Comparison of ENCODE assay signal across 24 cellular contexts in genomic region chr11:83764643-83765042, GRCh38.
"Had no signal": no experiment of that assay in that cellular context is flagged by ENCODE, and none has a peak within 500 bp of the region (broad histone marks: within the 10 kb centered on the region; RNA-seq: fewer than 3 reads in every experiment).

No MANE protein-coding gene starts in this region.

- H3K27ac ChIP-seq: coronary artery, epithelial cell of prostate, gastroesophageal sphincter, neutrophil, ovary, prostate gland, spleen, thoracic aorta, upper lobe of left lung had no signal

- DNase-seq: activated CD4-positive, alpha-beta memory T cell treated with anti-CD3 and anti-CD28 coated beads for 36 hours; activated CD4-positive, alpha-beta T cell treated with anti-CD3 and anti-CD28 coated beads for 48 hours; activated CD4-positive, CD25-positive, alpha-beta regulatory T cell; activated effector memory CD4-positive, alpha-beta T cell treated with Interleukin-2 at 50 U/mL for 16 hours; activated naive CD4-positive, alpha-beta T cell treated with anti-CD3 and anti-CD28 coated beads, Interleukin-2, amount 10 ng/mL, durations not matched to agents 7 days and 5 days; activated T-cell treated with anti-CD3 and anti-CD28 coated beads, Interleukin-2, amount 50 U/mL, for 72 hours; cerebellar nuclear complex; head of caudate nucleus; left ventricle myocardium superior; mammary epithelial cell; midbrain; ovary; spleen; stimulated activated CD4-positive, alpha-beta T cell treated with anti-CD3 and anti-CD28 coated beads, Interleukin-4, amount 100 ng/mL, for 24 hours; stimulated activated naive CD4-positive, alpha-beta T cell treated with Interleukin-2 at 50 U/mL for 16 hours; T1000; upper lobe of left lung had no signal

- H3K9me3 ChIP-seq: gastroesophageal sphincter, neutrophil, ovary, prostate gland, spleen, thoracic aorta, upper lobe of left lung had no signal

- H3K27me3 Mint-ChIP-seq: activated CD4-positive, alpha-beta memory T cell treated with anti-CD3 and anti-CD28 coated beads for 36 hours; activated naive CD4-positive, alpha-beta T cell treated with anti-CD3 and anti-CD28 coated beads, Interleukin-2, amount 10 ng/mL, durations not matched to agents 7 days and 5 days; natural killer cell treated with Interleukin-12 subunit alpha and Interleukin-12 subunit beta and Interleukin-15 and Interleukin-18, amount 100 ng/mL, for 72 hours had no signal

- H3K4me1 Mint-ChIP-seq: activated naive CD4-positive, alpha-beta T cell treated with anti-CD3 and anti-CD28 coated beads, Interleukin-2, amount 10 ng/mL, durations not matched to agents 7 days and 5 days had no signal

- H3K9me3 Mint-ChIP-seq: activated CD4-positive, alpha-beta memory T cell treated with anti-CD3 and anti-CD28 coated beads for 36 hours; activated naive CD4-positive, alpha-beta T cell treated with anti-CD3 and anti-CD28 coated beads, Interleukin-2, amount 10 ng/mL, durations not matched to agents 7 days and 5 days; activated T-cell treated with anti-CD3 and anti-CD28 coated beads, Interleukin-2, amount 50 U/mL, for 72 hours had no signal

- H3K4me3 Mint-ChIP-seq: activated CD4-positive, alpha-beta memory T cell treated with anti-CD3 and anti-CD28 coated beads for 36 hours; activated naive CD4-positive, alpha-beta T cell treated with anti-CD3 and anti-CD28 coated beads, Interleukin-2, amount 10 ng/mL, durations not matched to agents 7 days and 5 days; activated T-cell treated with anti-CD3 and anti-CD28 coated beads, Interleukin-2, amount 50 U/mL, for 72 hours; natural killer cell treated with Interleukin-12 subunit alpha and Interleukin-12 subunit beta and Interleukin-15 and Interleukin-18, amount 100 ng/mL, for 72 hours had no signal

- ATAC-seq: activated T-cell treated with anti-CD3 and anti-CD28 coated beads, Interleukin-2, amount 50 U/mL, for 72 hours; gastroesophageal sphincter; left ventricle myocardium superior; natural killer cell treated with Interleukin-12 subunit alpha and Interleukin-12 subunit beta and Interleukin-15 and Interleukin-18, amount 100 ng/mL, for 72 hours had no signal

- H3K36me3 Mint-ChIP-seq: activated CD4-positive, alpha-beta memory T cell treated with anti-CD3 and anti-CD28 coated beads for 36 hours; activated naive CD4-positive, alpha-beta T cell treated with anti-CD3 and anti-CD28 coated beads, Interleukin-2, amount 10 ng/mL, durations not matched to agents 7 days and 5 days; natural killer cell treated with Interleukin-12 subunit alpha and Interleukin-12 subunit beta and Interleukin-15 and Interleukin-18, amount 100 ng/mL, for 72 hours had no signal

- H3K4me1 ChIP-seq: gastroesophageal sphincter, prostate gland, spleen, upper lobe of left lung had no signal

- H3K27me3 ChIP-seq: gastroesophageal sphincter, neutrophil, ovary, spleen, upper lobe of left lung had no signal

- H3K4me3 ChIP-seq: coronary artery, gastroesophageal sphincter, ovary, prostate gland, spleen, thoracic aorta, upper lobe of left lung had no signal

- H3K36me3 ChIP-seq: gastroesophageal sphincter, neutrophil, ovary, prostate gland, spleen, thoracic aorta, upper lobe of left lung had no signal

- H3K27ac Mint-ChIP-seq: activated CD4-positive, alpha-beta memory T cell treated with anti-CD3 and anti-CD28 coated beads for 36 hours; activated naive CD4-positive, alpha-beta T cell treated with anti-CD3 and anti-CD28 coated beads, Interleukin-2, amount 10 ng/mL, durations not matched to agents 7 days and 5 days; activated T-cell treated with anti-CD3 and anti-CD28 coated beads, Interleukin-2, amount 50 U/mL, for 72 hours; natural killer cell treated with Interleukin-12 subunit alpha and Interleukin-12 subunit beta and Interleukin-15 and Interleukin-18, amount 100 ng/mL, for 72 hours had no signal
